8 cellular contexts compared by ENCODE assay signal in genomic region chr17:57284984-57285646, GRCh38. TPM values are rescaled to one million over a fixed set of nuclear protein-coding genes. Genes with fewer than 3 reads are reported as not detected.
A peak's percentile ranks its signal among the peaks of the same experiment; 100 is the strongest.
DNase-seq lines count a peak whose midpoint lies in the region; ATAC-seq and TF ChIP-seq lines count a peak whose summit lies in the region.

No MANE protein-coding gene starts in this region.

- no peaks in the 10 kb centered on the region for H3K9me3 Mint-ChIP-seq in IgD-negative memory B cell

- peak overlapping the region; percentile 43 to 84 (median 73) for H3K27ac Mint-ChIP-seq in IgD-negative memory B cell

- CTCF ChIA-PET in mammary epithelial cell (lab: Charles Lee; ENCODE audit: low non-redundant PET): no interaction called here

- H3K4ac ChIP-seq in mesendoderm (ENCODE audit: low read depth, low read length): no peak overlapping the region

- no peak overlapping the region for H2BK15ac ChIP-seq in mesendoderm (replicated peaks; ENCODE audit: low read depth)

- H4K8ac ChIP-seq in mesendoderm (ENCODE audit: low read depth, low read length): no peak overlapping the region

- no peak overlapping the region for H3K56ac ChIP-seq in mesendoderm (ENCODE audit: low read length)

- peak overlapping the region; percentile 44 to 81 (median 61) for H3K4me3 Mint-ChIP-seq in IgD-negative memory B cell

- H2AFZ ChIP-seq in mammary epithelial cell (ENCODE audit: low read depth, low read length): no peak overlapping the region

- no peak for TF ChIP-seq CTCF in mammary epithelial cell (conservative IDR thresholded peaks at IDR 0.05 in 1 of 2, IDR thresholded peaks at IDR 0.05 in 1 of 2; ENCODE audit: extremely low read depth in 1 of 2, insufficient read depth in 1 of 2, low read depth in 1 of 2, low read length in 2 of 2)

- no peaks in the 10 kb centered on the region for H3K36me3 Mint-ChIP-seq in IgD-negative memory B cell

- peak overlapping the region; percentile 16 for H3K18ac ChIP-seq in mesendoderm (ENCODE audit: low read length)

- no peak overlapping the region for H3K4me2 ChIP-seq in mesendoderm (ENCODE audit: low read length)
- no peak overlapping the region for H3K4me2 ChIP-seq in mammary epithelial cell (ENCODE audit: insufficient read depth, low read depth, low read length)

- H2BK120ac ChIP-seq in mesendoderm (ENCODE audit: low read depth, low read length): no peak overlapping the region

- dilution Hi-C loops in mammary epithelial cell (cut with HindIII; ENCODE audit: low sequenced_read_pairs): no loop called here

- ATAC-seq in GM18870 (IDR thresholded peaks at IDR 0.05; ENCODE audit: unreplicated experiment): peak; percentile 52

- H3K27ac ChIP-seq in mesendoderm (ENCODE audit: low read depth, low read length) (no peak overlapping the region), mammary epithelial cell (ENCODE audit: insufficient read depth, low read depth, low read length) (no peak overlapping the region)

- H3K27me3 Mint-ChIP-seq in IgD-negative memory B cell: no peaks in the 10 kb centered on the region

- intact Hi-C loops in mammary epithelial cell (cut with micrococcal nuclease): no loop called here

- no peak overlapping the region for H3K23ac ChIP-seq in mesendoderm (ENCODE audit: low read length)

- H4K5ac ChIP-seq in mesendoderm (ENCODE audit: low read length): no peak overlapping the region

- H3K36me3 ChIP-seq in mesendoderm (ENCODE audit: control insufficient read depth, insufficient read depth, low read length) (peaks cover 2% of the 10 kb centered on the region), mammary epithelial cell (ENCODE audit: insufficient read depth, low read length) (no peaks in the 10 kb centered on the region)

- peaks cover 16% of the 10 kb centered on the region for H3K79me1 ChIP-seq in mesendoderm (ENCODE audit: low read length)

- WGBS in mesendoderm (ENCODE audit: extremely low coverage, insufficient coverage, low lambda C conversion rate): no CpG with 5 or more reads among the region's 13 CpGs
- WGBS in mammary epithelial cell (ENCODE audit: low coverage, missing lambda C conversion rate): 45% methylated on average over 13 of the region's 13 CpGs

- H3K9ac ChIP-seq in mesendoderm (ENCODE audit: low read length) (no peak overlapping the region), mammary epithelial cell (ENCODE audit: insufficient read depth, low read length) (no peak overlapping the region)

- no peak overlapping the region for H2AK5ac ChIP-seq in mesendoderm (ENCODE audit: low read length)

- H2BK5ac ChIP-seq in mesendoderm (ENCODE audit: low read length): no peak overlapping the region

- peaks cover 19 to 29% (median 25%) of the 10 kb centered on the region in 3 donors for H3K4me1 Mint-ChIP-seq in IgD-negative memory B cell

- no peaks in the 10 kb centered on the region for H4K20me1 ChIP-seq in mammary epithelial cell (ENCODE audit: insufficient read depth, low read length)

- H3K4me3 ChIP-seq in mesendoderm (ENCODE audit: low read length) (no peak overlapping the region), mammary epithelial cell (replicated peaks in 1 of 3; ENCODE audit: insufficient read depth in 1 of 3, low read depth in 2 of 3, low read length in 3 of 3) (no peak overlapping the region)

- no peaks in the 10 kb centered on the region for H3K9me3 ChIP-seq in mammary epithelial cell (replicated peaks; ENCODE audit: insufficient read depth, low read length)

- in situ Hi-C loops in mammary epithelial cell (cut with MboI; ENCODE audit: low sequenced_read_pairs in 2 of 2): no loop called here

- DNase-seq in activated CD8-positive, alpha-beta memory T cell treated with anti-CD3 and anti-CD28 coated beads, Interleukin-2, amount 50 U/mL, for 24 hours (ENCODE audit: extremely low read depth): peak; percentile 27
- DNase-seq in mesendoderm (peak; percentile 43), pons (ENCODE audit: low spot score) (no peak), NCI-H2081 treated with DMSO at 0.1 percent for 48 hours (lab: John Stamatoyannopoulos, UW) (no peak), mammary epithelial cell (no peak), NCI-H128 (lab: John Stamatoyannopoulos, UW; ENCODE audit: unreplicated experiment) (no peak)

- H3K79me2 ChIP-seq in mesendoderm (ENCODE audit: control insufficient read depth, insufficient read depth, low read length) (no peaks in the 10 kb centered on the region), mammary epithelial cell (ENCODE audit: insufficient read depth, low read length) (no peaks in the 10 kb centered on the region)

- BruUV-seq in mammary epithelial cell (replicated peaks; lab: Mats Ljungman, UMichigan): no TSS peak

- peaks cover 10% of the 10 kb centered on the region for H3K4me1 ChIP-seq in mesendoderm (ENCODE audit: control insufficient read depth, low read depth, low read length)
- H3K4me1 ChIP-seq in mammary epithelial cell (ENCODE audit: insufficient read depth, low read length): peaks cover 4% of the 10 kb centered on the region

- no peaks in the 10 kb centered on the region for H3K27me3 ChIP-seq in mesendoderm (ENCODE audit: insufficient read depth, low read length, poor library complexity)
- H3K27me3 ChIP-seq in mammary epithelial cell (ENCODE audit: insufficient read depth, low read length): no peaks in the 10 kb centered on the region

RNA-seq across cellular contexts. Expression of gene MSI2, which starts 28.8 kb away (rescaled TPM):
- 3.8 TPM for polyA plus RNA-seq in IgD-negative memory B cell
- polyA plus RNA-seq in mesendoderm (2013, experiment 1 of 2): 29.1 TPM
- polyA plus RNA-seq in mesendoderm (2013, experiment 2 of 2): 29.8 TPM
- 10 to 100 TPM; 56.5 to 57.0 TPM for total RNA-seq in mammary epithelial cell
- polyA plus RNA-seq in mammary epithelial cell: 21.9 TPM
- 109 TPM for polyA minus RNA-seq in mammary epithelial cell

Comparison
In these comparisons a context has a peak if more than half of its experiments do, and no peak if none do; other contexts are left out.
1. DNase-seq: peak in activated CD8-positive, alpha-beta memory T cell treated with anti-CD3 and anti-CD28 coated beads, Interleukin-2, amount 50 U/mL, for 24 hours (single experiment) and mesendoderm (single experiment); none in pons (single experiment), NCI-H2081 treated with DMSO at 0.1 percent for 48 hours (single experiment), mammary epithelial cell (single experiment) and NCI-H128 (single experiment).